ENCODE assay signal across 26 cellular contexts in the genomic region with DNA sequence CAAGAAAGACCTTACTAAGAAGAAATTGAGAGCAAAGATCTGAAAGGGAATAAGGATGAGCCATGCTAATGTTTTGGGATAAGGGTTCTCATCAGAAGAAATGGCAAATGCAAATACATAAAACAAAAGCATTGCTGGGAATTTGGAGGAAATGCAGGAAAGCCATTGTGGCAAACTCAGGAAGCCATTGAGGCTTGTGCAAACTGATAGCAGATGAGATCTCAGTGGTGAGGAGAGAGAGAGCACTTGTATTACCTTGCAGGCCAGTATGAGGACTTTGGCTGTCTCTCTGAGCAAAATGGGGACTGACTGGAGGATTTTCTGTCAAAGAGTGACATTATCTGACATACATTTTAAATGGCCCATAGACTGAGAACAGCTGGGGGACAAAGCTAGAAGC.
"Had no signal": no experiment of that assay in that cellular context is flagged by ENCODE, and none has a peak within 500 bp of the region (broad histone marks: within the 10 kb centered on the region; RNA-seq: fewer than 3 reads in every experiment).

No MANE protein-coding gene starts in this region.

- H3K27ac ChIP-seq: coronary artery, hepatocyte, lower lobe of right lung, skin epidermis, thoracic aorta, uterus had no signal

- H3K9me3 Mint-ChIP-seq: type B pancreatic cell had no signal

- H3K27me3 Mint-ChIP-seq: activated CD4-positive, alpha-beta T cell treated with anti-CD3 and anti-CD28 coated beads for 36 hours; activated naive CD8-positive, alpha-beta T cell; natural killer cell treated with Interleukin-12 subunit alpha and Interleukin-12 subunit beta and Interleukin-15 and Interleukin-18, amount 100 ng/mL, for 72 hours; type B pancreatic cell had no signal

- ATAC-seq: activated CD4-positive, alpha-beta T cell treated with anti-CD3 and anti-CD28 coated beads for 36 hours; activated T-cell treated with anti-CD3 and anti-CD28 coated beads, Interleukin-2, amount 50 U/mL, for 72 hours; left lobe of liver; lower lobe of right lung; natural killer cell treated with Interleukin-12 subunit alpha and Interleukin-12 subunit beta and Interleukin-15 and Interleukin-18, amount 100 ng/mL, for 72 hours; sciatic nerve; stimulated activated naive CD8-positive, alpha-beta T cell treated with anti-CD3 and anti-CD28 coated beads, Interleukin-15, Interleukin-2, amounts not matched to agents 100 U/mL and 50 U/mL, for 24 hours had no signal

- H3K36me3 ChIP-seq: lower lobe of right lung, thoracic aorta, uterus had no signal

- H3K4me2 ChIP-seq: hepatocyte had no signal

- H3K4me3 ChIP-seq: coronary artery, dorsolateral prefrontal cortex, hepatocyte, lower lobe of right lung, skin epidermis, thoracic aorta, uterus had no signal

- H3K36me3 Mint-ChIP-seq: activated naive CD8-positive, alpha-beta T cell; natural killer cell treated with Interleukin-12 subunit alpha and Interleukin-12 subunit beta and Interleukin-15 and Interleukin-18, amount 100 ng/mL, for 72 hours; type B pancreatic cell had no signal

- H3K27ac Mint-ChIP-seq: activated CD4-positive, alpha-beta T cell treated with anti-CD3 and anti-CD28 coated beads for 36 hours; activated naive CD8-positive, alpha-beta T cell; activated T-cell treated with anti-CD3 and anti-CD28 coated beads, Interleukin-2, amount 50 U/mL, for 72 hours; natural killer cell treated with Interleukin-12 subunit alpha and Interleukin-12 subunit beta and Interleukin-15 and Interleukin-18, amount 100 ng/mL, for 72 hours; type B pancreatic cell had no signal

- H3K27me3 ChIP-seq: dorsolateral prefrontal cortex, hepatocyte, uterus had no signal

- DNase-seq: activated CD4-positive, alpha-beta T cell treated with anti-CD3 and anti-CD28 coated beads for 36 hours; activated CD4-positive, alpha-beta T cell treated with anti-CD3 and anti-CD28 coated beads, Interleukin-2, amount 50 U/mL, for 4 hours; activated CD4-positive, CD25-positive, alpha-beta regulatory T cell; activated naive CD4-positive, alpha-beta T cell; activated T-cell treated with anti-CD3 and anti-CD28 coated beads for 4 hours; activated T-cell treated with anti-CD3 and anti-CD28 coated beads, Interleukin-2, amount 50 U/mL, for 72 hours; anterior cingulate cortex; dorsolateral prefrontal cortex; effector memory CD4-positive, alpha-beta T cell; glutamatergic neuron; kidney glomerular epithelial cell; lower lobe of right lung; mesenchymal stem cell; stimulated activated CD4-positive, alpha-beta T cell treated with anti-CD3 and anti-CD28 coated beads, Interleukin-12 subunit alpha, Interleukin-12 subunit beta, amount 100 ng/mL, for 4 hours; stimulated activated CD4-positive, alpha-beta T cell treated with anti-CD3 and anti-CD28 coated beads, Interleukin-4, amount 100 ng/mL, for 1 hour; stimulated activated naive CD8-positive, alpha-beta T cell treated with anti-CD3 and anti-CD28 coated beads, Interleukin-15, Interleukin-2, amounts not matched to agents 100 U/mL and 50 U/mL, for 24 hours; uterus had no signal

- H3K9me3 ChIP-seq: lower lobe of right lung, thoracic aorta, uterus had no signal

- H3K4me1 ChIP-seq: lower lobe of right lung, uterus had no signal

- H2AFZ ChIP-seq: hepatocyte had no signal

- H3K4me3 Mint-ChIP-seq: activated CD4-positive, alpha-beta T cell treated with anti-CD3 and anti-CD28 coated beads for 36 hours; activated naive CD8-positive, alpha-beta T cell; activated T-cell treated with anti-CD3 and anti-CD28 coated beads, Interleukin-2, amount 50 U/mL, for 72 hours; natural killer cell treated with Interleukin-12 subunit alpha and Interleukin-12 subunit beta and Interleukin-15 and Interleukin-18, amount 100 ng/mL, for 72 hours; type B pancreatic cell had no signal

- H3K79me2 ChIP-seq: hepatocyte had no signal
